In the genomic region with DNA sequence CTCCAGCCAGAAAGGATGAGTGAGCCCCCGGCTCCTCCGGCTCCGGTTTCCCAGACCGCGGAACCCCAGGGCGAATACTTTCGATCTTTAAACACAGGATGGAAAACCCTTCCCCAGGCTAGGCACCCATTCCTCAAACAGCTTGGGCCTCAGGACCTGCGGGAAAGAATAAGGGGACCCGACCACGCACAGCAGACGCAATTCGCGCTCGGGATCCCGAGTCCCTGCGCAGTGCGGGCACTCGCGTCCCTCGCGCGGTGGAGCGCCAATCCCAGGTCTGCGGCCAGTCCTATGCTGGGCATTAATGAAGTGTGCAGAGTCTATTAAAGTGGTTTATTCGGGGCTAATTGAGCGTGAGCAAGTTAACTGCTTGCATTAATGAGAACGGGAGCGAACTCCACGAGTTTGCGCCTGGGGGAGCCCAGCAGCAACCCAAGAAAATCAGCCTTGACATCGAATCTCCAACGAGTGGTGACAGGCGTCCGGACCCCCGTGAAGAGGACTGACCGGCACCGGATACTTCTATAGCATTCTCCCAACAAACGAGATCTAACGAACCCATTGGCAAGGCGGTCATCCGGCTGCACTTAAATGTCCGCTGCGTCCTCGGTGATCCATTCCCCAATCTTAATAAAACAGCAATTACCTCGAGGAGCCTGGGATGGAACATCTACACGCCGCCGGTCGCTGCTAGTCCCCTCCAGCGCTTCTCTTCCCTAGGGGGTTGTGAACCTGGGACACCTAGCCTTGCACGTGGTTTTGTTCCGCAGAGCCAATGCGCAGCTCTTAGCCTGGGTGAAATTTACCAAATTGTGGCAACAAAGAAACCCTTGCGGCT, we compare ENCODE assay signal across 10 cellular contexts. TPM values are rescaled to one million over a fixed set of nuclear protein-coding genes. Genes with fewer than 3 reads are reported as not detected.
DNase-seq lines count a peak whose midpoint lies in the region; ATAC-seq and TF ChIP-seq lines count a peak whose summit lies in the region.
"Had no signal": no experiment of that assay in that cellular context is flagged by ENCODE, and none has a peak within 500 bp of the region (broad histone marks: within the 10 kb centered on the region; RNA-seq: fewer than 3 reads in every experiment).

No MANE protein-coding gene starts in this region.

- no peaks in the 10 kb centered on the region for H3F3A ChIP-seq in neural cell (ENCODE audit: insufficient read depth, low read length, poor library complexity, severe bottlenecking)

- H3K4me1 Mint-ChIP-seq in HFFc6 (ENCODE audit: low read depth), result peaks cover 22% of the 10 kb centered on the region
- H3K4me1 Mint-ChIP-seq in endothelial cell (ENCODE audit: unreplicated experiment), result peaks cover 15% of the 10 kb centered on the region

- H3K9me2 ChIP-seq in neural cell (ENCODE audit: insufficient read depth, low read length), result no peaks in the 10 kb centered on the region

- no peaks in the 10 kb centered on the region for H3K36me3 ChIP-seq in neural cell (ENCODE audit: insufficient read depth, low read length)

- H3K36me3 Mint-ChIP-seq in HFFc6 (ENCODE audit: low read depth) (peaks cover 25% of the 10 kb centered on the region), endothelial cell (ENCODE audit: low read depth, unreplicated experiment) (no peaks in the 10 kb centered on the region)

- no peak for DNase-seq in AG10803 (ENCODE audit: low read depth)
- no peak for DNase-seq in HFFc6
- DNase-seq in endothelial cell (ENCODE audit: low spot score), result no peak
- no peak for DNase-seq in stimulated activated CD4-positive, alpha-beta T cell treated with anti-CD3 and anti-CD28 coated beads, Interleukin-2, amount 100 ng/mL, for 48 hours
- no peak for DNase-seq in mucosa of gallbladder (ENCODE audit: low spot score)
- DNase-seq: erythroblast, NCI-H1092 treated with DMSO at 0.1 percent for 48 hours had no signal

- H3K4me3 ChIP-seq in AG10803 (ENCODE audit: low read length) (peak overlapping the region; percentile 92), neural cell (ENCODE audit: low read length) (no peak overlapping the region)

- H4K20me1 ChIP-seq in neural cell (ENCODE audit: insufficient read depth), result no peaks in the 10 kb centered on the region

- H3K4me3 Mint-ChIP-seq in HFFc6, result peak overlapping the region; percentile 95
- peak overlapping the region; percentile 82 for H3K4me3 Mint-ChIP-seq in endothelial cell (ENCODE audit: unreplicated experiment)

- no peak for TF ChIP-seq CTCF in AG10803 (conservative IDR thresholded peaks at IDR 0.05; ENCODE audit: low read length)
- no peak for TF ChIP-seq CTCF in HFFc6 (IDR thresholded peaks at IDR 0.05)
- no peak for TF ChIP-seq CTCF in endothelial cell (IDR thresholded peaks at IDR 0.05; ENCODE audit: unreplicated experiment)
- TF ChIP-seq CTCF in neural cell (IDR thresholded peaks at IDR 0.05; ENCODE audit: poor library complexity, severe bottlenecking), result no peak

- no peak for TF ChIP-seq EP300 in neural cell (conservative IDR thresholded peaks at IDR 0.05; ENCODE audit: poor library complexity, severe bottlenecking)

- peaks cover 100% of the 10 kb centered on the region for H3K27me3 ChIP-seq in neural cell (ENCODE audit: insufficient read depth, low read depth, low read length)

- no peak overlapping the region for H3K4me2 ChIP-seq in neural cell (ENCODE audit: low read length)

- peaks cover 7% of the 10 kb centered on the region; the same call in 1 of the 2 replicates for H3K27me3 Mint-ChIP-seq in HFFc6 (ENCODE audit: insufficient read depth)
- H3K27me3 Mint-ChIP-seq in endothelial cell (ENCODE audit: unreplicated experiment), result peaks cover 49% of the 10 kb centered on the region

- H3K9me3 ChIP-seq in neural cell (ENCODE audit: low read length), result peaks cover 4% of the 10 kb centered on the region

- no peak overlapping the region for H3K27ac ChIP-seq in neural cell (ENCODE audit: low read length)

- H3K9me3 Mint-ChIP-seq in HFFc6, result no peaks in the 10 kb centered on the region
- no peaks in the 10 kb centered on the region for H3K9me3 Mint-ChIP-seq in endothelial cell (ENCODE audit: unreplicated experiment)

- no peak overlapping the region for H2AFZ ChIP-seq in neural cell (ENCODE audit: low read depth, low read length)

- no peak overlapping the region for H3K9ac ChIP-seq in neural cell (ENCODE audit: low read length)

- ATAC-seq in HG02623 (IDR thresholded peaks at IDR 0.05; ENCODE audit: unreplicated experiment) (no peak), GM19324 (IDR thresholded peaks at IDR 0.05; ENCODE audit: low FRiP score, unreplicated experiment) (no peak)

- H3K27ac Mint-ChIP-seq in HFFc6 (peak overlapping the region; percentile 42; the same call in 1 of the 2 replicates), endothelial cell (ENCODE audit: unreplicated experiment) (no peak overlapping the region)

- TF ChIP-seq RAD21 in neural cell (conservative IDR thresholded peaks at IDR 0.05), result no peak

- no peaks in the 10 kb centered on the region for H3K79me2 ChIP-seq in neural cell (replicated peaks; ENCODE audit: insufficient read depth, low read length)

TF ChIP-seq in neural cell, 6 proteins besides CTCF, POLR2A, EP300 and RAD21:
- TF ChIP-seq POLR2AphosphoS5 (IDR thresholded peaks at IDR 0.05) (peak; percentile 65), TAF1 (IDR thresholded peaks at IDR 0.05; ENCODE audit: low read depth) (no peak)

RNA-seq across cellular contexts. Expression of a gene that starts 1.7 kb away (rescaled TPM):
- 10 to 100 TPM in 4 of 6 experiments, 1 to 10 TPM in 2; 5.4 to 11.9 (median 11.1) TPM for total RNA-seq in HFFc6 (2021; fragmentation: NEBNext Ultra II Directional; extraction: Animal tissue kit (Norgen Biotek cat#: 25700))
- total RNA-seq in endothelial cell (ENCODE audit: unreplicated experiment) (0.26 TPM), mucosa of gallbladder (4.9 TPM)
- not detected in 2 replicates for polyA plus RNA-seq in neural cell
- not detected in 2 replicates for polyA minus RNA-seq in neural cell
